8 cellular contexts compared by ENCODE assay signal in genomic region chr5:172450861-172451695, GRCh38. TPM values are rescaled to one million over a fixed set of nuclear protein-coding genes. Genes with fewer than 3 reads are reported as not detected.
DNase-seq lines count a peak whose midpoint lies in the region; ATAC-seq and TF ChIP-seq lines count a peak whose summit lies in the region.

No MANE protein-coding gene starts in this region.

- H3K36me3 ChIP-seq in left lung: no peaks in the 10 kb centered on the region

- POLR2A ChIA-PET in AG04449 (lab: Yijun Ruan, JAX): interaction anchor here (0.6 kb wide), 1 partner anchor 355 kb away, joined by 3 read pairs; no protein-coding TSS in a partner anchor

- H3K4me1 ChIP-seq in left lung: peaks cover 21 to 84% of the 10 kb centered on the region in 2 donors

- CTCF ChIA-PET in AG04449 (lab: Yijun Ruan, JAX): interaction anchor here (0.6 to 6.1 kb wide), 37 partner anchors 8 to 502 kb away, joined by 3 to 112 read pairs (median 4); no protein-coding TSS in a partner anchor

- intact Hi-C loops in left lung (cut with DNase I): no loop called here

- DNase-seq in AG04449 (ENCODE audit: low read depth, low spot score) (no peak), GM19240 (ENCODE audit: insufficient read length, low spot score) (peak; percentile 44), SW480 (ENCODE audit: low spot score) (peak; percentile 36), caudate nucleus (lab: John Stamatoyannopoulos, UW) (peak in 15 of 61 donors; percentile 20 to 67 (median 35)), left lung (peak in 1 of 2 donors; percentile 50), NCI-H128 (lab: John Stamatoyannopoulos, UW; ENCODE audit: unreplicated experiment) (no peak), NCI-H1105 treated with DMSO at 0.1 percent for 48 hours (lab: John Stamatoyannopoulos, UW) (no peak)
- DNase-seq in stimulated activated naive CD8-positive, alpha-beta T cell treated with anti-CD3 and anti-CD28 coated beads, Interleukin-15, Interleukin-2, amounts not matched to agents 100 U/mL and 50 U/mL, for 24 hours: peak; percentile 65

- peak; percentile 63 for TF ChIP-seq CTCF in AG04449 (IDR thresholded peaks at IDR 0.05; ENCODE audit: insufficient read depth, low read length, missing control alignments)
- peak; percentile 44 to 75 for TF ChIP-seq CTCF in left lung (IDR thresholded peaks at IDR 0.05)

- H3K9me3 ChIP-seq in left lung: no peaks in the 10 kb centered on the region

- no peak overlapping the region for H3K4me3 ChIP-seq in AG04449 (ENCODE audit: low read depth, low read length)
- H3K4me3 ChIP-seq in left lung: peak overlapping the region in 1 of 2 donors; percentile 67

- H3K27ac ChIP-seq in caudate nucleus (ENCODE audit: low read depth, low read length): peak overlapping the region; percentile 52
- peak overlapping the region in 1 of 2 donors; percentile 9 for H3K27ac ChIP-seq in left lung

- peak; percentile 21 for ATAC-seq in left lung
- ATAC-seq in stimulated activated naive CD8-positive, alpha-beta T cell treated with anti-CD3 and anti-CD28 coated beads, Interleukin-15, Interleukin-2, amounts not matched to agents 100 U/mL and 50 U/mL, for 24 hours: no peak

- peaks cover 0 to 30% of the 10 kb centered on the region in 2 donors for H3K27me3 ChIP-seq in left lung

RNA-seq across cellular contexts. Expression of gene SH3PXD2B, which starts 3.2 kb away (rescaled TPM):
- total RNA-seq in left lung: 10 to 100 TPM; 50.7 to 57.5 TPM

Comparison
In these comparisons a context has a peak if more than half of its experiments do, and no peak if none do; other contexts are left out.
1. DNase-seq: peak in GM19240 (single experiment), SW480 (single experiment) and stimulated activated naive CD8-positive, alpha-beta T cell treated with anti-CD3 and anti-CD28 coated beads, Interleukin-15, Interleukin-2, amounts not matched to agents 100 U/mL and 50 U/mL, for 24 hours (single experiment); none in AG04449 (single experiment), NCI-H128 (single experiment) and NCI-H1105 treated with DMSO at 0.1 percent for 48 hours (single experiment).